1 cellular context compared by ENCODE assay signal in the genomic region with DNA sequence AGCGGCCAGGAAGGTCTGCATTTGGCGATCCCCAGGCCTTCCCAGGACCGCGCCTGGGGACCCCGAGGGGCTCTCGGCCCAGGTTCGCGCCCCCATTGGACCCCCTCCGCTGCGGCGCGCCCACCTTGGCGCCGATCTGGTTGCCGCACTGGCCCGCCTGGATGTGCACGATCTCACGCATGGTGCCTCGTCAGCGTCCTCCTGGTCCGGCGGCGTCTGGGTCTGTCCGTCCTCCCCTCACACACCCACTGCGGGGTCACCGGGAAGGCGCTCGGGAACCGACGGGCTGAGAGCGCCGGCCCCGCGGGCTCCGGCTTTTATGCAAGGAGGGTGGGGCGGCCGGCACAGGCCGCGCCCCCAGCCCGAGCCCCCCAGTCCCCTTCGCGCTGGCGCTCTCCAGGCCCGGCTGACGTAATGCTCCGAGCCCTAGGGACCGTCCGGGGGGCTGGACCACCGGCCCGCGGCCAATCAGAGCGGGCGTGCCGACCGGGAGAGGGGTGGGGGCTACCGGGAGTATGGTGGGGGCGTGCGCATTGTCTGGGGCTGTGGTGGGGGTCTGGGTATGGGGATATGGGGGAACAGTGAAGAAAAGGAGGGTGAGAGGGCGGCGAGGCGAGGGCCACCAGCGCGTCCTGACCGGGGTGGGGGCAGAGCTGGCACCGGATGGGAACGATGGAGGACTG.
TF ChIP-seq lines count a peak whose summit lies in the region.

Gene TUBB2B, minus strand, starts transcription at position 291 of the 683 bp plus-strand sequence. Its CDS starts 110 bp downstream, at position 181.

TF ChIP-seq in HEK293, 187 proteins besides CTCF, POLR2A, EP300 and RAD21 (continued from another document and continues in another):
- TF ChIP-seq, protein P1, sequence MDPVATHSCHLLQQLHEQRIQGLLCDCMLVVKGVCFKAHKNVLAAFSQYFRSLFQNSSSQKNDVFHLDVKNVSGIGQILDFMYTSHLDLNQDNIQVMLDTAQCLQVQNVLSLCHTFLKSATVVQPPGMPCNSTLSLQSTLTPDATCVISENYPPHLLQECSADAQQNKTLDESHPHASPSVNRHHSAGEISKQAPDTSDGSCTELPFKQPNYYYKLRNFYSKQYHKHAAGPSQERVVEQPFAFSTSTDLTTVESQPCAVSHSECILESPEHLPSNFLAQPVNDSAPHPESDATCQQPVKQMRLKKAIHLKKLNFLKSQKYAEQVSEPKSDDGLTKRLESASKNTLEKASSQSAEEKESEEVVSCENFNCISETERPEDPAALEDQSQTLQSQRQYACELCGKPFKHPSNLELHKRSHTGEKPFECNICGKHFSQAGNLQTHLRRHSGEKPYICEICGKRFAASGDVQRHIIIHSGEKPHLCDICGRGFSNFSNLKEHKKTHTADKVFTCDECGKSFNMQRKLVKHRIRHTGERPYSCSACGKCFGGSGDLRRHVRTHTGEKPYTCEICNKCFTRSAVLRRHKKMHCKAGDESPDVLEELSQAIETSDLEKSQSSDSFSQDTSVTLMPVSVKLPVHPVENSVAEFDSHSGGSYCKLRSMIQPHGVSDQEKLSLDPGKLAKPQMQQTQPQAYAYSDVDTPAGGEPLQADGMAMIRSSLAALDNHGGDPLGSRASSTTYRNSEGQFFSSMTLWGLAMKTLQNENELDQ (tag by site-specific recombination; IDR thresholded peaks at IDR 0.05; ENCODE audit: low read depth): no peak
- TF ChIP-seq ZNF211 (tag by site-specific recombination; IDR thresholded peaks at IDR 0.05; ENCODE audit: low read depth) (no peak), ZBTB26 (tag by site-specific recombination; optimal IDR thresholded peaks at IDR 0.05) (peak; percentile 92), ZNF24 (tag by site-specific recombination; IDR thresholded peaks at IDR 0.05) (no peak), GLIS2 (tag by site-specific recombination; IDR thresholded peaks at IDR 0.05) (peak; percentile 92), BCL11B (tag by site-specific recombination; IDR thresholded peaks at IDR 0.05; ENCODE audit: low read depth) (no peak), YY2 (tag by site-specific recombination; IDR thresholded peaks at IDR 0.05) (no peak), WT1 (tag by site-specific recombination; IDR thresholded peaks at IDR 0.05) (peak; percentile 38; the same call in 1 of the 2 replicates), ZNF473 (tag by site-specific recombination; IDR thresholded peaks at IDR 0.05) (no peak), ZNF37A (tag by site-specific recombination; IDR thresholded peaks at IDR 0.05) (no peak), RBAK (tag by site-specific recombination; IDR thresholded peaks at IDR 0.05) (no peak), ZNF600 (tag by site-specific recombination; IDR thresholded peaks at IDR 0.05) (peak; percentile 6; the same call in 1 of the 2 replicates), ZNF354C (tag by site-specific recombination; IDR thresholded peaks at IDR 0.05; ENCODE audit: borderline replicate concordance, low read depth) (no peak), SP2 (tag by site-specific recombination; IDR thresholded peaks at IDR 0.05) (peak; percentile 91), ZNF544 (tag by site-specific recombination; IDR thresholded peaks at IDR 0.05) (no peak), SP7 (tag by site-specific recombination; IDR thresholded peaks at IDR 0.05) (0 out of 2 replicates have a peak, but pooled peaks have one; percentile 33), ZFHX2 (tag by site-specific recombination; conservative IDR thresholded peaks at IDR 0.05) (0 out of 2 replicates have a peak, but pooled peaks have one; percentile 21), OSR2 (tag by site-specific recombination; IDR thresholded peaks at IDR 0.05) (peak; percentile 13; the same call in 1 of the 2 replicates), ZNF416 (tag by site-specific recombination; IDR thresholded peaks at IDR 0.05) (no peak), ZNF549 (tag by site-specific recombination; IDR thresholded peaks at IDR 0.05) (no peak), HOXC10 (CRISPR knock-in tag; IDR thresholded peaks at IDR 0.05) (peak; percentile 17; the same call in 1 of the 2 replicates), ZNF157 (tag by site-specific recombination; IDR thresholded peaks at IDR 0.05) (0 out of 2 replicates have a peak, but pooled peaks have one; percentile 25), KLF10 (tag by site-specific recombination; IDR thresholded peaks at IDR 0.05) (peak; percentile 96), ZBTB7A (tag by site-specific recombination; IDR thresholded peaks at IDR 0.05; ENCODE audit: low read depth) (peak; percentile 37), GLI4 (tag by site-specific recombination; IDR thresholded peaks at IDR 0.05) (peak; percentile 12; the same call in 1 of the 2 replicates), ZEB2 (tag by site-specific recombination; IDR thresholded peaks at IDR 0.05) (peak; percentile 95), ZNF423 (tag by site-specific recombination; IDR thresholded peaks at IDR 0.05) (peak; percentile 49)
- TF ChIP-seq, protein P2, sequence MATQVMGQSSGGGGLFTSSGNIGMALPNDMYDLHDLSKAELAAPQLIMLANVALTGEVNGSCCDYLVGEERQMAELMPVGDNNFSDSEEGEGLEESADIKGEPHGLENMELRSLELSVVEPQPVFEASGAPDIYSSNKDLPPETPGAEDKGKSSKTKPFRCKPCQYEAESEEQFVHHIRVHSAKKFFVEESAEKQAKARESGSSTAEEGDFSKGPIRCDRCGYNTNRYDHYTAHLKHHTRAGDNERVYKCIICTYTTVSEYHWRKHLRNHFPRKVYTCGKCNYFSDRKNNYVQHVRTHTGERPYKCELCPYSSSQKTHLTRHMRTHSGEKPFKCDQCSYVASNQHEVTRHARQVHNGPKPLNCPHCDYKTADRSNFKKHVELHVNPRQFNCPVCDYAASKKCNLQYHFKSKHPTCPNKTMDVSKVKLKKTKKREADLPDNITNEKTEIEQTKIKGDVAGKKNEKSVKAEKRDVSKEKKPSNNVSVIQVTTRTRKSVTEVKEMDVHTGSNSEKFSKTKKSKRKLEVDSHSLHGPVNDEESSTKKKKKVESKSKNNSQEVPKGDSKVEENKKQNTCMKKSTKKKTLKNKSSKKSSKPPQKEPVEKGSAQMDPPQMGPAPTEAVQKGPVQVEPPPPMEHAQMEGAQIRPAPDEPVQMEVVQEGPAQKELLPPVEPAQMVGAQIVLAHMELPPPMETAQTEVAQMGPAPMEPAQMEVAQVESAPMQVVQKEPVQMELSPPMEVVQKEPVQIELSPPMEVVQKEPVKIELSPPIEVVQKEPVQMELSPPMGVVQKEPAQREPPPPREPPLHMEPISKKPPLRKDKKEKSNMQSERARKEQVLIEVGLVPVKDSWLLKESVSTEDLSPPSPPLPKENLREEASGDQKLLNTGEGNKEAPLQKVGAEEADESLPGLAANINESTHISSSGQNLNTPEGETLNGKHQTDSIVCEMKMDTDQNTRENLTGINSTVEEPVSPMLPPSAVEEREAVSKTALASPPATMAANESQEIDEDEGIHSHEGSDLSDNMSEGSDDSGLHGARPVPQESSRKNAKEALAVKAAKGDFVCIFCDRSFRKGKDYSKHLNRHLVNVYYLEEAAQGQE (tag by site-specific recombination; IDR thresholded peaks at IDR 0.05): peak; percentile 24; the same call in 1 of the 2 replicates
- TF ChIP-seq, protein P3, sequence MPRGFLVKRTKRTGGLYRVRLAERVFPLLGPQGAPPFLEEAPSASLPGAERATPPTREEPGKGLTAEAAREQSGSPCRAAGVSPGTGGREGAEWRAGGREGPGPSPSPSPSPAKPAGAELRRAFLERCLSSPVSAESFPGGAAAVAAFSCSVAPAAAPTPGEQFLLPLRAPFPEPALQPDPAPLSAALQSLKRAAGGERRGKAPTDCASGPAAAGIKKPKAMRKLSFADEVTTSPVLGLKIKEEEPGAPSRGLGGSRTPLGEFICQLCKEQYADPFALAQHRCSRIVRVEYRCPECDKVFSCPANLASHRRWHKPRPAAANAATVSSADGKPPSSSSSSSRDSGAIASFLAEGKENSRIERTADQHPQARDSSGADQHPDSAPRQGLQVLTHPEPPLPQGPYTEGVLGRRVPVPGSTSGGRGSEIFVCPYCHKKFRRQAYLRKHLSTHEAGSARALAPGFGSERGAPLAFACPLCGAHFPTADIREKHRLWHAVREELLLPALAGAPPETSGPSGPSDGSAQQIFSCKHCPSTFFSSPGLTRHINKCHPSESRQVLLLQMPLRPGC (tag by site-specific recombination; IDR thresholded peaks at IDR 0.05): no peak
- TF ChIP-seq, protein P4, sequence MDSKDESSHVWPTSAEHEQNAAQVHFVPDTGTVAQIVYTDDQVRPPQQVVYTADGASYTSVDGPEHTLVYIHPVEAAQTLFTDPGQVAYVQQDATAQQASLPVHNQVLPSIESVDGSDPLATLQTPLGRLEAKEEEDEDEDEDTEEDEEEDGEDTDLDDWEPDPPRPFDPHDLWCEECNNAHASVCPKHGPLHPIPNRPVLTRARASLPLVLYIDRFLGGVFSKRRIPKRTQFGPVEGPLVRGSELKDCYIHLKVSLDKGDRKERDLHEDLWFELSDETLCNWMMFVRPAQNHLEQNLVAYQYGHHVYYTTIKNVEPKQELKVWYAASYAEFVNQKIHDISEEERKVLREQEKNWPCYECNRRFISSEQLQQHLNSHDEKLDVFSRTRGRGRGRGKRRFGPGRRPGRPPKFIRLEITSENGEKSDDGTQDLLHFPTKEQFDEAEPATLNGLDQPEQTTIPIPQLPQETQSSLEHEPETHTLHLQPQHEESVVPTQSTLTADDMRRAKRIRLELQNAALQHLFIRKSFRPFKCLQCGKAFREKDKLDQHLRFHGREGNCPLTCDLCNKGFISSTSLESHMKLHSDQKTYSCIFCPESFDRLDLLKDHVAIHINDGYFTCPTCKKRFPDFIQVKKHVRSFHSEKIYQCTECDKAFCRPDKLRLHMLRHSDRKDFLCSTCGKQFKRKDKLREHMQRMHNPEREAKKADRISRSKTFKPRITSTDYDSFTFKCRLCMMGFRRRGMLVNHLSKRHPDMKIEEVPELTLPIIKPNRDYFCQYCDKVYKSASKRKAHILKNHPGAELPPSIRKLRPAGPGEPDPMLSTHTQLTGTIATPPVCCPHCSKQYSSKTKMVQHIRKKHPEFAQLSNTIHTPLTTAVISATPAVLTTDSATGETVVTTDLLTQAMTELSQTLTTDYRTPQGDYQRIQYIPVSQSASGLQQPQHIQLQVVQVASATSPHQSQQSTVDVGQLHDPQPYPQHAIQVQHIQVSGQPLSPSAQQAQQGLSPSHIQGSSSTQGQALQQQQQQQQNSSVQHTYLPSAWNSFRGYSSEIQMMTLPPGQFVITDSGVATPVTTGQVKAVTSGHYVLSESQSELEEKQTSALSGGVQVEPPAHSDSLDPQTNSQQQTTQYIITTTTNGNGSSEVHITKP (tag by site-specific recombination; IDR thresholded peaks at IDR 0.05): peak; percentile 78
- TF ChIP-seq, protein P5, sequence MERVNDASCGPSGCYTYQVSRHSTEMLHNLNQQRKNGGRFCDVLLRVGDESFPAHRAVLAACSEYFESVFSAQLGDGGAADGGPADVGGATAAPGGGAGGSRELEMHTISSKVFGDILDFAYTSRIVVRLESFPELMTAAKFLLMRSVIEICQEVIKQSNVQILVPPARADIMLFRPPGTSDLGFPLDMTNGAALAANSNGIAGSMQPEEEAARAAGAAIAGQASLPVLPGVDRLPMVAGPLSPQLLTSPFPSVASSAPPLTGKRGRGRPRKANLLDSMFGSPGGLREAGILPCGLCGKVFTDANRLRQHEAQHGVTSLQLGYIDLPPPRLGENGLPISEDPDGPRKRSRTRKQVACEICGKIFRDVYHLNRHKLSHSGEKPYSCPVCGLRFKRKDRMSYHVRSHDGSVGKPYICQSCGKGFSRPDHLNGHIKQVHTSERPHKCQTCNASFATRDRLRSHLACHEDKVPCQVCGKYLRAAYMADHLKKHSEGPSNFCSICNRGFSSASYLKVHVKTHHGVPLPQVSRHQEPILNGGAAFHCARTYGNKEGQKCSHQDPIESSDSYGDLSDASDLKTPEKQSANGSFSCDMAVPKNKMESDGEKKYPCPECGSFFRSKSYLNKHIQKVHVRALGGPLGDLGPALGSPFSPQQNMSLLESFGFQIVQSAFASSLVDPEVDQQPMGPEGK (tag by site-specific recombination; IDR thresholded peaks at IDR 0.05): peak; percentile 100
- TF ChIP-seq, protein P6, sequence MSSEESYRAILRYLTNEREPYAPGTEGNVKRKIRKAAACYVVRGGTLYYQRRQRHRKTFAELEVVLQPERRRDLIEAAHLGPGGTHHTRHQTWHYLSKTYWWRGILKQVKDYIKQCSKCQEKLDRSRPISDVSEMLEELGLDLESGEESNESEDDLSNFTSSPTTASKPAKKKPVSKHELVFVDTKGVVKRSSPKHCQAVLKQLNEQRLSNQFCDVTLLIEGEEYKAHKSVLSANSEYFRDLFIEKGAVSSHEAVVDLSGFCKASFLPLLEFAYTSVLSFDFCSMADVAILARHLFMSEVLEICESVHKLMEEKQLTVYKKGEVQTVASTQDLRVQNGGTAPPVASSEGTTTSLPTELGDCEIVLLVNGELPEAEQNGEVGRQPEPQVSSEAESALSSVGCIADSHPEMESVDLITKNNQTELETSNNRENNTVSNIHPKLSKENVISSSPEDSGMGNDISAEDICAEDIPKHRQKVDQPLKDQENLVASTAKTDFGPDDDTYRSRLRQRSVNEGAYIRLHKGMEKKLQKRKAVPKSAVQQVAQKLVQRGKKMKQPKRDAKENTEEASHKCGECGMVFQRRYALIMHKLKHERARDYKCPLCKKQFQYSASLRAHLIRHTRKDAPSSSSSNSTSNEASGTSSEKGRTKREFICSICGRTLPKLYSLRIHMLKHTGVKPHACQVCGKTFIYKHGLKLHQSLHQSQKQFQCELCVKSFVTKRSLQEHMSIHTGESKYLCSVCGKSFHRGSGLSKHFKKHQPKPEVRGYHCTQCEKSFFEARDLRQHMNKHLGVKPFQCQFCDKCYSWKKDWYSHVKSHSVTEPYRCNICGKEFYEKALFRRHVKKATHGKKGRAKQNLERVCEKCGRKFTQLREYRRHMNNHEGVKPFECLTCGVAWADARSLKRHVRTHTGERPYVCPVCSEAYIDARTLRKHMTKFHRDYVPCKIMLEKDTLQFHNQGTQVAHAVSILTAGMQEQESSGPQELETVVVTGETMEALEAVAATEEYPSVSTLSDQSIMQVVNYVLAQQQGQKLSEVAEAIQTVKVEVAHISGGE (tag by site-specific recombination; conservative IDR thresholded peaks at IDR 0.05; ENCODE audit: low read depth): 0 out of 2 replicates have a peak, but pooled peaks have one; percentile 15
- TF ChIP-seq, protein P7, sequence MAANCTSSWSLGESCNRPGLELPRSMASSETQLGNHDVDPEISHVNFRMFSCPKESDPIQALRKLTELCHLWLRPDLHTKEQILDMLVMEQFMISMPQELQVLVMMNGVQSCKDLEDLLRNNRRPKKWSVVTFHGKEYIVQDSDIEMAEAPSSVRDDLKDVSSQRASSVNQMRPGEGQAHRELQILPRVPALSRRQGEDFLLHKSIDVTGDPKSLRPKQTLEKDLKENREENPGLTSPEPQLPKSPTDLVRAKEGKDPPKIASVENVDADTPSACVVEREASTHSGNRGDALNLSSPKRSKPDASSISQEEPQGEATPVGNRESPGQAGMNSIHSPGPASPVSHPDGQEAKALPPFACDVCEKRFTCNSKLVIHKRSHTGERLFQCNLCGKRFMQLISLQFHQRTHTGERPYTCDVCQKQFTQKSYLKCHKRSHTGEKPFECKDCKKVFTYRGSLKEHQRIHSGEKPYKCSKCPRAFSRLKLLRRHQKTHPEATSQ (tag by site-specific recombination; IDR thresholded peaks at IDR 0.05): 0 out of 2 replicates have a peak, but pooled peaks have one; percentile 20
